ENCODE assay signal across 24 cellular contexts in the genomic region with DNA sequence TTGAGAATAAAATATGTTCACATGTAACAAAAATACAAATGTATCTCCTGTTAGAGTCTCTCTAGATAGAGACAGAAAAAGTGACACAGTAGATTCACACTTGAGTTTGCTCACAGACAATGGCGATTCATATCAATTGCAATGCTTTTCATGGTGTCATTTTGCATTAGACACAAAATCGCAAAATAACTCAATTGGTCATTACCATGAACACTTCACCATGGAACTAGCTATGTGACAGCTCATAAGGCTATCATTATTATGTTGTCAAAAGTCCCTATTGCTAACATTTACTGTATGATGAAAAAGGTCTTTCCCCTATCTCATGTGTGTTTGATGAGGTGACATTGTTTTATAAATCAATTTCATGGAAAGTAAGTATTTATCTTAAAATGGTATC.
"Had no signal": no experiment of that assay in that cellular context is flagged by ENCODE, and none has a peak within 500 bp of the region (broad histone marks: within the 10 kb centered on the region; RNA-seq: fewer than 3 reads in every experiment).

No MANE protein-coding gene starts in this region.

- H3K27me3 ChIP-seq: colonic mucosa, dorsolateral prefrontal cortex, esophagus muscularis mucosa, esophagus squamous epithelium, gastrocnemius medialis, gastroesophageal sphincter, heart left ventricle, heart right ventricle had no signal

- DNase-seq: colonic mucosa; cortex of kidney; dermis blood vessel endothelial cell; dorsolateral prefrontal cortex; effector CD4-positive, alpha-beta T cell; effector CD8-positive, alpha-beta T cell; effector memory CD4-positive, alpha-beta T cell; effector memory CD8-positive, alpha-beta T cell; endodermal cell; erythroblast; esophagus squamous epithelium; foreskin fibroblast; foreskin keratinocyte; foreskin melanocyte; gastrocnemius medialis; glutamatergic neuron; head of caudate nucleus; heart left ventricle; heart right ventricle had no signal

- H3K27ac ChIP-seq: colonic mucosa, coronary artery, dorsolateral prefrontal cortex, epithelial cell of prostate, esophagus muscularis mucosa, esophagus squamous epithelium, foreskin keratinocyte, gastrocnemius medialis, gastroesophageal sphincter, heart left ventricle, heart right ventricle had no signal

- ATAC-seq: effector memory CD8-positive, alpha-beta T cell; esophagus mucosa; foreskin keratinocyte; gastrocnemius medialis; gastroesophageal sphincter; heart left ventricle; heart right ventricle had no signal

- H3K36me3 ChIP-seq: colonic mucosa, esophagus muscularis mucosa, esophagus squamous epithelium, gastrocnemius medialis, gastroesophageal sphincter, heart left ventricle, heart right ventricle had no signal

- H3K9me3 ChIP-seq: colonic mucosa, esophagus squamous epithelium, gastrocnemius medialis, gastroesophageal sphincter had no signal

- H3K4me3 ChIP-seq: colonic mucosa, coronary artery, dorsolateral prefrontal cortex, esophagus muscularis mucosa, esophagus squamous epithelium, gastrocnemius medialis, gastroesophageal sphincter, heart left ventricle, heart right ventricle had no signal
